8 cellular contexts compared by ENCODE assay signal in the genomic region with DNA sequence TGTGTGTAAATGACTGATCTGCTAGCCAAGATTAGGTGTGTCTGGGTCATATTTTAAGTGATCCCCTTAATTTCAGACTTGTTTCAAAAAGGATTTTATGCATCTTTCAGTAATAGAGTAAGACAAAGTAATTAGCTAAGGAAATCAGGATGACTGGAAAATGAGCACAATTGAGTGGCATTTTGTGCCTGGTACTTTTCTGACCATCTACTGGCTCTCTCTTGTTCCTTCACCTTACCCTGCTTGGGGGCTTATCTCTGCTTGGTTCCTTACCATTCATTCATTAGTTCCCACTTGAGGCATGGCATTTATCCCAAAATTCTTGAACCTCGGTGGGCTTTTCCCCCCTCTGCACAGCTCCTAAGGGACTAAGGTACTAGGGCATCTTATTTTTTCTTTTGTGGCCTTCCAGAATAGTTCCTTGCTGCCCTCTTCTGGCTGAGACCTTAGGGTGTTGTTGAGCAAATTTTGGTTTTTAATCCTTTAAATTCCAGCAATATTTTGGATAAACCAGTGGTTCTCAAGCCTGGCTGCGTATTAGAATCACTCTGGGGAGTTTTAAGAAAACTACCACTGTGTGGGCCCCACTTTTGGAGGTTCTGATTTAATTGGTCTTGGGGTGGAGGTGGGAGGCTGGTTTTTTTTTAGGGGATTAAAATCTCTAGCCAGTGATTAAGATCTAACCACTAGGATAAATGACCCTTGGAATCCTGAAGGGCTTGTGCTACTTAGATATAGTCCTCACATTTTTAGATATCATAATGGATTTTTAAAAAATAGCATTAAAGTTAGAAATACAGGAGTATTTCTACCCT. TPM values are rescaled to one million over a fixed set of nuclear protein-coding genes. Genes with fewer than 3 reads are reported as not detected.
DNase-seq lines count a peak whose midpoint lies in the region; ATAC-seq, FAIRE-seq and TF ChIP-seq lines count a peak whose summit lies in the region.

No MANE protein-coding gene starts in this region.

- CTCF ChIA-PET in GM12878 (lab: Yijun Ruan, JAX): interaction anchor here (0.8 to 6.0 kb wide), 27 partner anchors 9 to 585 kb away, joined by 3 to 78 read pairs (median 4); partner anchors contain the start of genes HS2ST1, SELENOF and SH3GLB1

- BruUV-seq in GM12878 (replicated peaks; lab: Mats Ljungman, UMichigan): no TSS peak

- no peak overlapping the region for H2AFZ ChIP-seq in GM12878 (ENCODE audit: control insufficient read depth, low read depth, low read length)

- H3K27me3 ChIP-seq in BLaER1 treated with 17β-estradiol and CSF1 and Interleukin-3, amounts not matched to agents 10 nM and 100 nM: no peaks in the 10 kb centered on the region
- H3K27me3 ChIP-seq in GM12878 (replicated peaks in 1 of 2; ENCODE audit: control insufficient read depth in 2 of 2, insufficient read depth in 2 of 2, low read length in 1 of 2): no peaks in the 10 kb centered on the region

- H3K4me3 ChIP-seq in BLaER1 treated with 17β-estradiol and CSF1 and Interleukin-3, amounts not matched to agents 10 nM and 100 nM: no peak overlapping the region
- H3K4me3 ChIP-seq in NB4 (ENCODE audit: low read depth, low read length): no peak overlapping the region
- H3K4me3 ChIP-seq in GM12878: no peak overlapping the region

- no peaks in the 10 kb centered on the region for H3K4me1 Mint-ChIP-seq in activated naive CD8-positive, alpha-beta T cell treated with anti-CD3 and anti-CD28 coated beads for 36 hours

- peaks cover 0 to 45% (median 5%) of the 10 kb centered on the region in 11 experiments; a peak in 11 of 22 replicates for H3K36me3 ChIP-seq in BLaER1 treated with 17β-estradiol and CSF1 and Interleukin-3, amounts not matched to agents 10 nM and 100 nM
- no peaks in the 10 kb centered on the region for H3K36me3 ChIP-seq in GM12878 (ENCODE audit: control insufficient read depth in 2 of 2, insufficient read depth in 2 of 2, low read length in 1 of 2)

- POLR2A ChIA-PET in GM12878 (lab: Charles Lee): no interaction called here

- H3K36me3 Mint-ChIP-seq in activated naive CD8-positive, alpha-beta T cell treated with anti-CD3 and anti-CD28 coated beads for 36 hours: peaks cover 4% of the 10 kb centered on the region

- TF ChIP-seq RAD21 in GM12878 (IDR thresholded peaks at IDR 0.05; ENCODE audit: insufficient read depth, low read depth, low read length): peak; percentile 59; the same call in 1 of the 2 replicates

- in situ Hi-C loops in GM12878 (cut with MboI): no loop called here

- FAIRE-seq in GM12878 (lab: Jason Lieb, UNC): peak; percentile 54

- H3K4me2 ChIP-seq in BLaER1 treated with 17β-estradiol and CSF1 and Interleukin-3, amounts not matched to agents 10 nM and 100 nM: peak overlapping the region in 6 of 11 experiments; percentile 6 to 73 (median 42); a peak in 9 of 22 replicates
- H3K4me2 ChIP-seq in GM12878 (ENCODE audit: control insufficient read depth, insufficient read depth): no peak overlapping the region

- peak overlapping the region in 5 of 11 experiments; percentile 7 to 64 (median 40); a peak in 4 of 22 replicates for H3K9ac ChIP-seq in BLaER1 treated with 17β-estradiol and CSF1 and Interleukin-3, amounts not matched to agents 10 nM and 100 nM
- H3K9ac ChIP-seq in GM12878 (ENCODE audit: control insufficient read depth, insufficient read depth, low read length): no peak overlapping the region

- no peak overlapping the region for H3K4me3 Mint-ChIP-seq in activated naive CD8-positive, alpha-beta T cell treated with anti-CD3 and anti-CD28 coated beads for 36 hours

- H3K27ac ChIP-seq in BLaER1 treated with 17β-estradiol and CSF1 and Interleukin-3, amounts not matched to agents 10 nM and 100 nM: peak overlapping the region in 5 of 11 experiments; percentile 33 to 58 (median 46); a peak in 7 of 22 replicates
- H3K27ac ChIP-seq in GM12878 (ENCODE audit: control insufficient read depth, insufficient read depth): peak overlapping the region; percentile 8; the same call in 1 of the 2 replicates

- RAD21 ChIA-PET in GM12878 (lab: Charles Lee; ENCODE audit: unreplicated experiment): interaction anchor here (1.0 to 3.9 kb wide), 14 partner anchors 10 to 240 kb away, joined by 3 to 40 read pairs (median 4); partner anchors contain the start of genes HS2ST1 and SELENOF

- H4K20me1 ChIP-seq in BLaER1 treated with 17β-estradiol and CSF1 and Interleukin-3, amounts not matched to agents 10 nM and 100 nM: peaks cover 3 to 32% (median 19%) of the 10 kb centered on the region in 11 experiments; a peak in 13 of 22 replicates
- H4K20me1 ChIP-seq in GM12878 (ENCODE audit: control insufficient read depth, insufficient read depth): no peaks in the 10 kb centered on the region

- SMC1A ChIA-PET in GM12878 (lab: Charles Lee; ENCODE audit: uncharacterized antibody, unreplicated experiment): interaction anchor here (0.6 to 4.2 kb wide), 18 partner anchors 9 to 137 kb away, joined by 3 to 68 read pairs (median 3); partner anchors contain the start of genes HS2ST1 and SELENOF

- TF ChIP-seq POLR2A in NB4 (IDR thresholded peaks at IDR 0.05; ENCODE audit: extremely low read depth, insufficient read length) (no peak), GM12878 (IDR thresholded peaks at IDR 0.05; ENCODE audit: low read depth, low read length) (no peak)

- H3K27ac Mint-ChIP-seq in activated naive CD8-positive, alpha-beta T cell treated with anti-CD3 and anti-CD28 coated beads for 36 hours: no peak overlapping the region

- peaks cover 3% of the 10 kb centered on the region for H3K79me2 ChIP-seq in GM12878 (ENCODE audit: control insufficient read depth, insufficient read depth, low read length)

- peaks cover 0 to 36% (median 20%) of the 10 kb centered on the region in 11 experiments; a peak in 16 of 22 replicates for H3K9me3 ChIP-seq in BLaER1 treated with 17β-estradiol and CSF1 and Interleukin-3, amounts not matched to agents 10 nM and 100 nM (replicated peaks in 1 of 11)
- peaks cover 1% of the 10 kb centered on the region; the same call in 1 of the 3 replicates for H3K9me3 ChIP-seq in GM12878 (replicated peaks; ENCODE audit: control insufficient read depth, insufficient read depth, low read length)

- peaks cover 0 to 19% (median 9%) of the 10 kb centered on the region in 10 experiments; a peak in 9 of 20 replicates for H3K4me1 ChIP-seq in BLaER1 treated with 17β-estradiol and CSF1 and Interleukin-3, amounts not matched to agents 10 nM and 100 nM
- peaks cover 4% of the 10 kb centered on the region; the same call in 1 of the 2 replicates for H3K4me1 ChIP-seq in GM12878 (ENCODE audit: control insufficient read depth, insufficient read depth, low read length)

- ATAC-seq in GM12878 (peak; percentile 81), left colon (peak; percentile 45), GM19463 (IDR thresholded peaks at IDR 0.05; ENCODE audit: unreplicated experiment) (no peak)

- H3K9me3 Mint-ChIP-seq in activated naive CD8-positive, alpha-beta T cell treated with anti-CD3 and anti-CD28 coated beads for 36 hours: no peaks in the 10 kb centered on the region

- DNase-seq in NB4 (ENCODE audit: low read depth) (peak; percentile 36), GM12878 (ENCODE audit: low read depth, low spot score) (no peak), left colon (peak in 1 of 2 donors; percentile 18), NCI-H2029 (lab: John Stamatoyannopoulos, UW) (no peak)
- no peak for DNase-seq in activated naive CD8-positive, alpha-beta T cell treated with anti-CD3 and anti-CD28 coated beads for 36 hours

- 0% methylated on average over 2 of the region's 2 CpGs for WGBS in GM12878 (ENCODE audit: insufficient coverage, insufficient replicate concordance, low lambda C conversion rate, missing lambda C conversion rate)

- intact Hi-C loops in GM12878 (cut with micrococcal nuclease; ENCODE audit: unreplicated experiment) (loop anchor here (1.0 to 5.0 kb wide), 2 partner anchors 117 to 132 kb away; no protein-coding TSS in a partner anchor), left colon (cut with DNase I, micrococcal nuclease) (loop anchor here (5.0 to 10.0 kb wide), 2 partner anchors 130 to 133 kb away; no protein-coding TSS in a partner anchor)

- H3K27me3 Mint-ChIP-seq in activated naive CD8-positive, alpha-beta T cell treated with anti-CD3 and anti-CD28 coated beads for 36 hours: no peaks in the 10 kb centered on the region

- peak; percentile 26 for TF ChIP-seq CTCF in GM12873 (IDR thresholded peaks at IDR 0.05; ENCODE audit: insufficient read depth, low read depth, low read length, missing control alignments)
- TF ChIP-seq CTCF in NB4 (IDR thresholded peaks at IDR 0.05; ENCODE audit: low read depth, low read length): peak; percentile 36
- peak; percentile 26 to 51 (median 47); a peak in 4 of 6 replicates for TF ChIP-seq CTCF in GM12878 (IDR thresholded peaks at IDR 0.05 in 2 of 3, conservative IDR thresholded peaks at IDR 0.05 in 1 of 3; ENCODE audit: control insufficient read depth in 2 of 3, extremely low read depth in 1 of 3, insufficient read depth in 1 of 3, low read depth in 3 of 3, low read length in 3 of 3)

- TF ChIP-seq EP300 in GM12878 (IDR thresholded peaks at IDR 0.05; ENCODE audit: borderline replicate concordance in 1 of 2, control insufficient read depth in 1 of 2, low read depth in 2 of 2, low read length in 2 of 2): no peak

RNA-seq across cellular contexts. Expression of gene HS2ST1, which starts 50.8 kb away (rescaled TPM):
- 31.7 and 32.2 TPM in 2 replicates for total RNA-seq in GM12878 (2013; cell fraction: nucleolus; rRNA removed)
- total RNA-seq in GM12878 (2014; rRNA removed) (17.1 and 22.0 TPM in 2 replicates), GM12878 (2014; rRNA removed; fragmentation: Illumina TruSeq; extraction: Trizol) (20.1 and 21.8 TPM in 2 replicates), GM12878 (2021) (30.8 and 31.6 TPM in 2 replicates), left colon (10 to 100 TPM; 17.4 to 23.5 TPM)
- 9.8 TPM for polyA plus RNA-seq in GM12878 (2011; ENCODE audit: low read depth)
- polyA plus RNA-seq in GM12878 (2011; rRNA removed) (20.4 and 32.1 TPM in 2 replicates), GM12878 (2014; fragmentation: Illumina TruSeq; extraction: Trizol) (21.9 and 26.2 TPM in 2 replicates), GM12878 (2014; fragmentation: Nextera tagmentation; extraction: Ambion mirVana) (1 to 10 TPM; 5.4 to 7.3 TPM), GM12878 (2014; rRNA removed) (15.2 TPM in 2 replicates), GM12878 (2016; fragmentation: Nextera tagmentation; extraction: Ambion mirVana) (10 to 100 TPM; 15.2 to 21.4 TPM)
- 6.4 and 7.6 TPM in 2 replicates for polyA plus RNA-seq in GM12878 (2011; cell fraction: cytosol; rRNA removed)
- 4.0 and 5.7 TPM in 2 replicates for polyA plus RNA-seq in GM12878 (2011; cell fraction: nucleus; rRNA removed)
- 16.8 and 22.7 TPM in 2 replicates for polyA plus RNA-seq in GM12878 (2012)
- 16.6 and 21.9 TPM in 2 replicates for polyA minus RNA-seq in GM12878 (2011; rRNA and poly(A)+ RNA removed)
- 10.0 and 15.8 TPM in 2 replicates for polyA minus RNA-seq in GM12878 (2011; cell fraction: cytosol; rRNA and poly(A)+ RNA removed)
- polyA minus RNA-seq in GM12878 (2011; cell fraction: nucleus; rRNA and poly(A)+ RNA removed): 8.0 and 14.1 TPM in 2 replicates
- total RNA-seq in activated naive CD8-positive, alpha-beta T cell treated with anti-CD3 and anti-CD28 coated beads for 36 hours: 10 to 100 TPM; 22.9 to 23.8 TPM

RNA-seq across cellular contexts. Expression of gene SELENOF, which starts 51.3 kb away (rescaled TPM):
- total RNA-seq in GM12878 (2013; cell fraction: nucleolus; rRNA removed): 44.9 and 51.4 TPM in 2 replicates
- total RNA-seq in GM12878 (2014; rRNA removed) (98.7 and 122 TPM in 2 replicates), GM12878 (2014; rRNA removed; fragmentation: Illumina TruSeq; extraction: Trizol) (109 TPM in 2 replicates), GM12878 (2021) (130 and 131 TPM in 2 replicates), left colon (100 to 1,000 TPM; 186 to 204 TPM)
- 98.5 TPM for polyA plus RNA-seq in GM12878 (2011; ENCODE audit: low read depth)
- polyA plus RNA-seq in GM12878 (2011; rRNA removed) (167 and 276 TPM in 2 replicates), GM12878 (2014; fragmentation: Illumina TruSeq; extraction: Trizol) (208 and 273 TPM in 2 replicates), GM12878 (2014; fragmentation: Nextera tagmentation; extraction: Ambion mirVana) (100 to 1,000 TPM; 226 to 254 TPM), GM12878 (2014; rRNA removed) (98.5 and 114 TPM in 2 replicates), GM12878 (2016; fragmentation: Nextera tagmentation; extraction: Ambion mirVana) (100 to 1,000 TPM; 177 to 179 TPM)
- polyA plus RNA-seq in GM12878 (2011; cell fraction: cytosol; rRNA removed): 54.4 and 58.1 TPM in 2 replicates
- 44.5 and 50.2 TPM in 2 replicates for polyA plus RNA-seq in GM12878 (2011; cell fraction: nucleus; rRNA removed)
- 118 and 136 TPM in 2 replicates for polyA plus RNA-seq in GM12878 (2012)
- polyA minus RNA-seq in GM12878 (2011; rRNA and poly(A)+ RNA removed): 46.8 and 56.5 TPM in 2 replicates
- 19.8 and 21.8 TPM in 2 replicates for polyA minus RNA-seq in GM12878 (2011; cell fraction: cytosol; rRNA and poly(A)+ RNA removed)
- 14.6 and 23.0 TPM in 2 replicates for polyA minus RNA-seq in GM12878 (2011; cell fraction: nucleus; rRNA and poly(A)+ RNA removed)
- total RNA-seq in activated naive CD8-positive, alpha-beta T cell treated with anti-CD3 and anti-CD28 coated beads for 36 hours: 100 to 1,000 TPM; 139 to 142 TPM
